Comparison of ENCODE assay signal across 26 cellular contexts in the genomic region with DNA sequence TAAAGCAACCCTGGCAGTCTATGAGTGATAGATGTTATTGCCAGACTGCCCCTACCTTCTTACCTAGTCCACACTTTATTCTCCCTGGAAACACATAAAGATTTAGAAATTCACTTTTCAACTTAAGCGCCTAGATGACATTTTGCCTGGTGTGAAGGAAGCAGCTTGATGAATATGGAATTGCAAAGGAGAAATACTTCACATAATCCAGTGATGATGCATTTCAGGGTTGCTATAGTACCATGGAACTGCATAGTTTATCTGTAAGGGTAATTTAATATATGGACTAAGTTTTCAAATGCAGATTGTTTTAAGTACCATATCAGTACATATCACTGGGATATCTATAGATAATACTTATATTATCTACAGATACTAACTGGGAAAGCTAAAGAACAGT. TPM values are rescaled to one million over a fixed set of nuclear protein-coding genes. Genes with fewer than 3 reads are reported as not detected.
DNase-seq lines count a peak whose midpoint lies in the region; ATAC-seq and TF ChIP-seq lines count a peak whose summit lies in the region.
"Had no signal": no experiment of that assay in that cellular context is flagged by ENCODE, and none has a peak within 500 bp of the region (broad histone marks: within the 10 kb centered on the region; RNA-seq: fewer than 3 reads in every experiment).

No MANE protein-coding gene starts in this region.

- POLR2A ChIA-PET in CD4-positive, alpha-beta T cell (lab: Charles Lee), result no interaction called here

- DNase-seq in activated T-cell treated with anti-CD3 and anti-CD28 coated beads, Interleukin-2, amount 50 U/mL, for 24 hours, result no peak
- DNase-seq in activated T-cell treated with anti-CD3 and anti-CD28 coated beads, Interleukin-2, amount 50 U/mL, for 4 hours, result no peak
- DNase-seq in astrocyte of the spinal cord (ENCODE audit: low read depth, low spot score) (peak; percentile 31), hepatic stellate cell (ENCODE audit: low spot score) (peak; percentile 34), SIG-M5 treated with dmso at 0.1 percent for 504 hours (lab: John Stamatoyannopoulos, UW; ENCODE audit: unreplicated experiment) (no peak)
- no peak for DNase-seq in CD4-positive, alpha-beta T cell
- DNase-seq: activated CD4-positive, alpha-beta T cell treated with anti-CD3 and anti-CD28 coated beads, Interleukin-2, amount 10 ng/mL, durations not matched to agents 7 days and 5 days; activated CD8-positive, alpha-beta memory T cell treated with anti-CD3 and anti-CD28 coated beads, Interleukin-2, amount 50 U/mL, for 48 hours; activated gamma-delta T cell; amniotic stem cell; C1 segment of cervical spinal cord; colonic mucosa; DMS 273 treated with DMSO at 0.1 percent for 48 hours; foreskin melanocyte; GF-D8; left cardiac atrium; NCI-H1105 treated with DMSO at 0.1 percent for 48 hours; nucleus accumbens; stimulated activated CD4-positive, alpha-beta T cell treated with anti-CD3 and anti-CD28 coated beads, Interleukin-4, amount 100 ng/mL, for 24 hours; T-helper 1 cell; upper lobe of left lung had no signal

- no peaks in the 10 kb centered on the region for H3K27me3 ChIP-seq in skeletal muscle satellite cell (ENCODE audit: control insufficient read depth, insufficient read depth, low read length)
- H3K27me3 ChIP-seq in CD4-positive, alpha-beta T cell (ENCODE audit: control insufficient read depth, insufficient read depth, low read length), result no peaks in the 10 kb centered on the region
- H3K27me3 ChIP-seq: colonic mucosa, upper lobe of left lung had no signal

- H3K36me3 ChIP-seq in skeletal muscle satellite cell (ENCODE audit: insufficient read depth, low read length), result peaks cover 73% of the 10 kb centered on the region

- intact Hi-C loops in CD4-positive, alpha-beta T cell (cut with DNase I, micrococcal nuclease), result no loop called here

- H3K9me3 Mint-ChIP-seq in activated T-cell treated with anti-CD3 and anti-CD28 coated beads, Interleukin-2, amount 50 U/mL, for 24 hours, result no peaks in the 10 kb centered on the region
- no peaks in the 10 kb centered on the region for H3K9me3 Mint-ChIP-seq in activated T-cell treated with anti-CD3 and anti-CD28 coated beads, Interleukin-2, amount 50 U/mL, for 4 hours
- no peaks in the 10 kb centered on the region for H3K9me3 Mint-ChIP-seq in CD4-positive, alpha-beta T cell
- H3K9me3 Mint-ChIP-seq: activated CD4-positive, alpha-beta T cell treated with anti-CD3 and anti-CD28 coated beads, Interleukin-2, amount 10 ng/mL, durations not matched to agents 7 days and 5 days had no signal

- H3K4me1 Mint-ChIP-seq in activated T-cell treated with anti-CD3 and anti-CD28 coated beads, Interleukin-2, amount 50 U/mL, for 24 hours (ENCODE audit: low read depth), result peaks cover 11% of the 10 kb centered on the region
- peaks cover 13% of the 10 kb centered on the region for H3K4me1 Mint-ChIP-seq in activated T-cell treated with anti-CD3 and anti-CD28 coated beads, Interleukin-2, amount 50 U/mL, for 4 hours (ENCODE audit: low read depth)
- H3K4me1 Mint-ChIP-seq in CD4-positive, alpha-beta T cell (ENCODE audit: low read depth), result peaks cover 12% of the 10 kb centered on the region

- no peak for ATAC-seq in activated T-cell treated with anti-CD3 and anti-CD28 coated beads, Interleukin-2, amount 50 U/mL, for 4 hours
- no peak for ATAC-seq in GM21825 (IDR thresholded peaks at IDR 0.05; ENCODE audit: unreplicated experiment)
- no peak for ATAC-seq in CD4-positive, alpha-beta T cell (ENCODE audit: poor library complexity)

- no peak overlapping the region for H3K9ac ChIP-seq in skeletal muscle satellite cell (ENCODE audit: low read depth, low read length)

- no peak for TF ChIP-seq CTCF in astrocyte of the spinal cord (IDR thresholded peaks at IDR 0.05; ENCODE audit: low read depth, low read length)
- TF ChIP-seq CTCF in CD4-positive, alpha-beta T cell (IDR thresholded peaks at IDR 0.05), result no peak

- H3K4me1 ChIP-seq in skeletal muscle satellite cell (ENCODE audit: control insufficient read depth, insufficient read depth, low read length), result peaks cover 20% of the 10 kb centered on the region
- H3K4me1 ChIP-seq: colonic mucosa, HAP-1, upper lobe of left lung had no signal

- no peak overlapping the region for H3K4me3 Mint-ChIP-seq in activated T-cell treated with anti-CD3 and anti-CD28 coated beads, Interleukin-2, amount 50 U/mL, for 24 hours
- no peak overlapping the region for H3K4me3 Mint-ChIP-seq in activated T-cell treated with anti-CD3 and anti-CD28 coated beads, Interleukin-2, amount 50 U/mL, for 4 hours
- H3K4me3 Mint-ChIP-seq in CD4-positive, alpha-beta T cell, result no peak overlapping the region
- H3K4me3 Mint-ChIP-seq: activated CD4-positive, alpha-beta T cell treated with anti-CD3 and anti-CD28 coated beads, Interleukin-2, amount 10 ng/mL, durations not matched to agents 7 days and 5 days had no signal

- H3K27me3 Mint-ChIP-seq in activated T-cell treated with anti-CD3 and anti-CD28 coated beads, Interleukin-2, amount 50 U/mL, for 24 hours, result no peaks in the 10 kb centered on the region
- H3K27me3 Mint-ChIP-seq in activated T-cell treated with anti-CD3 and anti-CD28 coated beads, Interleukin-2, amount 50 U/mL, for 4 hours (ENCODE audit: low read depth), result no peaks in the 10 kb centered on the region
- H3K27me3 Mint-ChIP-seq in CD4-positive, alpha-beta T cell, result no peaks in the 10 kb centered on the region
- H3K27me3 Mint-ChIP-seq: activated CD4-positive, alpha-beta T cell treated with anti-CD3 and anti-CD28 coated beads, Interleukin-2, amount 10 ng/mL, durations not matched to agents 7 days and 5 days had no signal

- in situ Hi-C loops in astrocyte of the spinal cord (cut with HindIII; ENCODE audit: low sequenced_read_pairs), result no loop called here

- H3K9me3 ChIP-seq in skeletal muscle satellite cell (replicated peaks; ENCODE audit: low read length), result no peaks in the 10 kb centered on the region
- H3K9me3 ChIP-seq in CD4-positive, alpha-beta T cell (ENCODE audit: control insufficient read depth, low read length), result no peaks in the 10 kb centered on the region
- H3K9me3 ChIP-seq: colonic mucosa, HAP-1, upper lobe of left lung had no signal

- peak overlapping the region; percentile 9 for H3K4me2 ChIP-seq in skeletal muscle satellite cell (ENCODE audit: low read length)

- H3K36me3 Mint-ChIP-seq in activated T-cell treated with anti-CD3 and anti-CD28 coated beads, Interleukin-2, amount 50 U/mL, for 24 hours (ENCODE audit: low read depth), result peaks cover 89% of the 10 kb centered on the region
- peaks cover 41% of the 10 kb centered on the region for H3K36me3 Mint-ChIP-seq in activated T-cell treated with anti-CD3 and anti-CD28 coated beads, Interleukin-2, amount 50 U/mL, for 4 hours (ENCODE audit: insufficient read depth)
- peaks cover 91% of the 10 kb centered on the region for H3K36me3 Mint-ChIP-seq in CD4-positive, alpha-beta T cell (ENCODE audit: low read depth)

- H3K27ac ChIP-seq in CD4-positive, alpha-beta T cell (ENCODE audit: low read depth, low read length), result no peak overlapping the region
- H3K27ac ChIP-seq: 22Rv1, colonic mucosa, skin epidermis, upper lobe of left lung had no signal

- H3K4me3 ChIP-seq in astrocyte of the spinal cord (ENCODE audit: low read depth, low read length) (no peak overlapping the region), skeletal muscle satellite cell (ENCODE audit: low read length) (no peak overlapping the region)
- H3K4me3 ChIP-seq: colonic mucosa, HAP-1, skin epidermis, upper lobe of left lung had no signal

- peak overlapping the region; percentile 57 for H3K27ac Mint-ChIP-seq in activated T-cell treated with anti-CD3 and anti-CD28 coated beads, Interleukin-2, amount 50 U/mL, for 24 hours
- H3K27ac Mint-ChIP-seq in CD4-positive, alpha-beta T cell, result no peak overlapping the region
- H3K27ac Mint-ChIP-seq: activated CD4-positive, alpha-beta T cell treated with anti-CD3 and anti-CD28 coated beads, Interleukin-2, amount 10 ng/mL, durations not matched to agents 7 days and 5 days had no signal

- CTCF ChIA-PET in CD4-positive, alpha-beta T cell (lab: Charles Lee), result no interaction called here

RNA-seq across cellular contexts. Expression of gene TRAP1, which starts 37.0 kb away (rescaled TPM):
- total RNA-seq in activated T-cell treated with anti-CD3 and anti-CD28 coated beads, Interleukin-2, amount 50 U/mL, for 4 hours, result 100 to 1,000 TPM; 429 to 526 (median 435) TPM
- 141 and 144 TPM in 2 replicates for total RNA-seq in skeletal muscle satellite cell (2012; rRNA removed)
- 10 to 100 TPM; 68.0 to 75.9 TPM for total RNA-seq in CD4-positive, alpha-beta T cell

Comparison
In these comparisons a context has a peak if more than half of its experiments do, and no peak if none do; other contexts are left out.
1. DNase-seq: peak in astrocyte of the spinal cord (single experiment) and hepatic stellate cell (single experiment); none in activated T-cell treated with anti-CD3 and anti-CD28 coated beads, Interleukin-2, amount 50 U/mL, for 24 hours (single experiment), activated T-cell treated with anti-CD3 and anti-CD28 coated beads, Interleukin-2, amount 50 U/mL, for 4 hours (single experiment), SIG-M5 treated with dmso at 0.1 percent for 504 hours (single experiment) and CD4-positive, alpha-beta T cell (0 of 10).
2. RNA of gene TRAP1, which starts 37.0 kb away (total RNA-seq): 429 to 526 TPM in activated T-cell treated with anti-CD3 and anti-CD28 coated beads, Interleukin-2, amount 50 U/mL, for 4 hours; 68.0 to 75.9 TPM in CD4-positive, alpha-beta T cell; every median in the first group is over 4 times any median in the second.